Comparison of ENCODE assay signal across 17 cellular contexts in the genomic region with DNA sequence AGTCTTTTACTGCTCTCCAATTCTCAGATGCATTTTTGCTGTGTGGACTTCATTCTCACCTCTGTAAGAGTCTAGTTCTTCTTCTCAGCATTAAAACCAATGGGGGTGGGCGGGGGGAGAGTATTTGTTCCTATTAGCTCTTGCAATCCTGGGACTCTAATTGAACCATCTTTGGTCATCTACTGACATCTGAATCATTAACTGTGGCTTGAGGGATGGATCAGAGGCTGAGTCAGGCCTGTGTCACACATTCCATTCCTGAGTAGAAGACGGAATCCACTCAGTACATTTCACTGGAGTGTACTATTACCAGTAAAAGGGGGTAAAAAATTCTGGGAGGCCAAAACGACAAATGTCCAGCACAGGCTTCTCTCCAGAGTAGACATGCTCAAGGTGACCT. TPM values are rescaled to one million over a fixed set of nuclear protein-coding genes. Genes with fewer than 3 reads are reported as not detected.
DNase-seq lines count a peak whose midpoint lies in the region; ATAC-seq, FAIRE-seq and TF ChIP-seq lines count a peak whose summit lies in the region.
"Had no signal": no experiment of that assay in that cellular context is flagged by ENCODE, and none has a peak within 500 bp of the region (broad histone marks: within the 10 kb centered on the region; RNA-seq: fewer than 3 reads in every experiment).

No MANE protein-coding gene starts in this region.

- BruUV-seq in K562 (replicated peaks; lab: Mats Ljungman, UMichigan), result no TSS peak

- CTCF ChIA-PET in K562 (lab: Yijun Ruan, JAX; ENCODE audit: low intra/inter-chr PET ratio), result no interaction called here

- no peak for TF ChIP-seq CTCF in K562 (IDR thresholded peaks at IDR 0.05 in 2 of 3, conservative IDR thresholded peaks at IDR 0.05 in 1 of 3; ENCODE audit: insufficient read depth in 2 of 3, low read depth in 1 of 3, low read length in 3 of 3)

- TF ChIP-seq POLR2A in K562 (conservative IDR thresholded peaks at IDR 0.05), result no peak

- no peak for FAIRE-seq in K562 (lab: Jason Lieb, UNC)

- no peak overlapping the region for H3K9ac ChIP-seq in K562 (ENCODE audit: insufficient read depth in 1 of 2, low read depth in 2 of 2, low read length in 2 of 2)
- H3K9ac ChIP-seq: BLaER1 had no signal

- H2AFZ ChIP-seq in K562 (ENCODE audit: low read depth, low read length), result no peak overlapping the region

- DNase-seq in AG08396 (ENCODE audit: low spot score) (peak; percentile 77), LoVo (ENCODE audit: low spot score) (peak; percentile 24), K562 (ENCODE audit: extremely low read depth in 1 of 4, low spot score in 3 of 4) (no peak), iris pigment epithelial cell (ENCODE audit: low read depth) (peak; percentile 89), NCI-H1436 treated with DMSO at 0.1 percent for 48 hours (lab: John Stamatoyannopoulos, UW) (no peak), DMS114 treated with DMSO at 0.1 percent for 48 hours (lab: John Stamatoyannopoulos, UW; ENCODE audit: unreplicated experiment) (no peak), dermis blood vessel endothelial cell (no peak)
- DNase-seq: activated CD4-positive, alpha-beta T cell treated with anti-CD3 and anti-CD28 coated beads, Interleukin-2, amount 50 U/mL, for 1 hour; GF-D8; NCI-H82; nucleus accumbens had no signal

- H3K9me3 ChIP-seq in K562 (replicated peaks; ENCODE audit: control insufficient read depth, insufficient read depth, low read depth, low read length), result no peaks in the 10 kb centered on the region
- H3K9me3 ChIP-seq: BLaER1, vagina had no signal

- WGBS in K562 (ENCODE audit: insufficient coverage, low coverage, missing lambda C conversion rate), result 28% methylated on average over 3 of the region's 3 CpGs

- no peak overlapping the region for H3K4me2 ChIP-seq in K562 (ENCODE audit: insufficient read depth, low read length)
- H3K4me2 ChIP-seq: BLaER1 had no signal

- no peaks in the 10 kb centered on the region for H3K9me1 ChIP-seq in K562 (ENCODE audit: control insufficient read depth, insufficient read depth, low read length)

- ATAC-seq in K562 (no peak), GM21367 (IDR thresholded peaks at IDR 0.05; ENCODE audit: unreplicated experiment) (no peak)

- H3K27ac ChIP-seq in K562 (ENCODE audit: extremely low read depth, low read depth, low read length), result no peak overlapping the region
- H3K27ac ChIP-seq: BLaER1, vagina had no signal

- no peaks in the 10 kb centered on the region for H3K36me3 ChIP-seq in K562 (ENCODE audit: control insufficient read depth, insufficient read depth, low read length)

- no peaks in the 10 kb centered on the region for H3K79me2 ChIP-seq in K562 (ENCODE audit: control insufficient read depth, insufficient read depth, low read length)

- intact Hi-C loops in K562 (cut with micrococcal nuclease), result no loop called here

- no peaks in the 10 kb centered on the region for H4K20me1 ChIP-seq in K562 (replicated peaks; ENCODE audit: control insufficient read depth, insufficient read depth, low read length)
- H4K20me1 ChIP-seq: BLaER1 had no signal

- H3K4me1 ChIP-seq in K562 (replicated peaks in 1 of 2; ENCODE audit: control insufficient read depth in 2 of 2, insufficient read depth in 2 of 2, low read length in 2 of 2), result no peaks in the 10 kb centered on the region; a peak in 1 of 5 replicates
- H3K4me1 ChIP-seq: BLaER1, vagina had no signal

- POLR2A ChIA-PET in K562 (lab: Yijun Ruan, JAX), result interaction anchor here (1.5 to 1.6 kb wide), 2 partner anchors 11 kb away, joined by 3 to 4 read pairs; no protein-coding TSS in a partner anchor

- in situ Hi-C loops in K562 (cut with MboI), result no loop called here

- TF ChIP-seq EP300 in K562 (IDR thresholded peaks at IDR 0.05; ENCODE audit: low read length), result no peak

- H3K27me3 ChIP-seq in K562 (ENCODE audit: control insufficient read depth in 2 of 2, insufficient read depth in 2 of 2, low read length in 2 of 2), result no peaks in the 10 kb centered on the region
- H3K27me3 ChIP-seq: BLaER1, vagina had no signal

- no peak for TF ChIP-seq RAD21 in K562 (CRISPR knock-in tag; conservative IDR thresholded peaks at IDR 0.05 in 1 of 2, IDR thresholded peaks at IDR 0.05 in 1 of 2)

- no peak overlapping the region for H3K4me3 ChIP-seq in K562
- H3K4me3 ChIP-seq: BLaER1, vagina had no signal

RNA-seq across cellular contexts. Expression of a gene that starts 12.8 kb away (rescaled TPM):
- 14.7 and 18.8 TPM in 2 replicates for total RNA-seq in K562 (2011; cell fraction: chromatin; rRNA removed; ENCODE audit: low replicate concordance)
- 5.8 and 9.1 TPM in 2 replicates for total RNA-seq in K562 (2011; cell fraction: nucleolus; rRNA removed)
- total RNA-seq in K562 (2011; cell fraction: nucleoplasm; rRNA removed), result 15.0 and 29.3 TPM in 2 replicates
- 7.0 and 7.4 TPM in 2 replicates for total RNA-seq in K562 (2014; rRNA removed)
- 13.4 and 14.6 TPM in 2 replicates for total RNA-seq in K562 (2014; rRNA removed; fragmentation: Illumina TruSeq; extraction: Trizol)
- total RNA-seq in K562 (2015; rRNA removed; fragmentation: Illumina TruSeq; extraction: Trizol), result 11.2 and 11.9 TPM in 2 replicates
- total RNA-seq in K562 (2021), result 8.6 and 8.7 TPM in 2 replicates
- 12.0 and 12.1 TPM in 2 replicates for polyA plus RNA-seq in K562 (2011; rRNA removed)
- 5.2 and 5.7 TPM in 2 replicates for polyA plus RNA-seq in K562 (2011; cell fraction: cytosol; rRNA removed)
- 15.0 and 15.1 TPM in 2 replicates for polyA plus RNA-seq in K562 (2011; cell fraction: nucleus; rRNA removed)
- polyA plus RNA-seq in K562 (2012), result 6.7 and 7.6 TPM in 2 replicates
- 12.3 and 12.5 TPM in 2 replicates for polyA plus RNA-seq in K562 (2014; fragmentation: Illumina TruSeq; extraction: Trizol)
- 1 to 10 TPM; 4.7 to 7.2 TPM for polyA plus RNA-seq in K562 (2014; fragmentation: Nextera tagmentation; extraction: Ambion mirVana)
- 10.9 and 13.2 TPM in 2 replicates for polyA plus RNA-seq in K562 (2014; rRNA removed)
- polyA minus RNA-seq in K562 (2011; rRNA and poly(A)+ RNA removed), result 9.5 and 12.9 TPM in 2 replicates
- 2.3 and 3.9 TPM in 2 replicates for polyA minus RNA-seq in K562 (2011; cell fraction: cytosol; rRNA and poly(A)+ RNA removed)
- polyA minus RNA-seq in K562 (2011; cell fraction: nucleus; rRNA and poly(A)+ RNA removed), result 4.8 and 8.3 TPM in 2 replicates
- 5.1 and 5.6 TPM in 2 replicates for total RNA-seq in dermis blood vessel endothelial cell

RNA-seq across cellular contexts. Expression of a gene that starts 14.3 kb away (rescaled TPM):
- total RNA-seq in K562 (2011; cell fraction: chromatin; rRNA removed; ENCODE audit: low replicate concordance), result 7.6 and 11.0 TPM in 2 replicates
- total RNA-seq in K562 (2011; cell fraction: nucleolus; rRNA removed), result 4.1 and 4.3 TPM in 2 replicates
- 5.9 and 9.8 TPM in 2 replicates for total RNA-seq in K562 (2011; cell fraction: nucleoplasm; rRNA removed)
- total RNA-seq in K562 (2014; rRNA removed) (1.1 and 1.8 TPM in 2 replicates), K562 (2014; rRNA removed; fragmentation: Illumina TruSeq; extraction: Trizol) (2.6 and 3.2 TPM in 2 replicates), K562 (2015; rRNA removed; fragmentation: Illumina TruSeq; extraction: Trizol) (1.5 and 2.3 TPM in 2 replicates), K562 (2021) (1.6 and 2.0 TPM in 2 replicates), dermis blood vessel endothelial cell (1.2 and 1.5 TPM in 2 replicates)
- polyA plus RNA-seq in K562 (2011; rRNA removed) (1.3 and 1.7 TPM in 2 replicates), K562 (2014; fragmentation: Illumina TruSeq; extraction: Trizol) (1.2 and 2.4 TPM in 2 replicates), K562 (2014; fragmentation: Nextera tagmentation; extraction: Ambion mirVana) (1 to 10 TPM; 1.8 to 2.8 TPM), K562 (2014; rRNA removed) (0.58 and 1.2 TPM in 2 replicates)
- 0.21 and 0.47 TPM in 2 replicates for polyA plus RNA-seq in K562 (2011; cell fraction: cytosol; rRNA removed)
- polyA plus RNA-seq in K562 (2011; cell fraction: nucleus; rRNA removed), result 2.5 and 4.8 TPM in 2 replicates
- polyA plus RNA-seq in K562 (2012), result 0.89 and 1.6 TPM in 2 replicates
- polyA minus RNA-seq in K562 (2011; rRNA and poly(A)+ RNA removed), result 3.0 and 5.2 TPM in 2 replicates
- 1.1 TPM in 1 of 2 replicates, not detected in the other for polyA minus RNA-seq in K562 (2011; cell fraction: cytosol; rRNA and poly(A)+ RNA removed)
- 3.0 and 4.3 TPM in 2 replicates for polyA minus RNA-seq in K562 (2011; cell fraction: nucleus; rRNA and poly(A)+ RNA removed)

RNA-seq across cellular contexts. Expression of a gene that starts 33.0 kb away (rescaled TPM):
- not detected in 2 replicates for total RNA-seq in K562 (2011; cell fraction: chromatin; rRNA removed; ENCODE audit: low replicate concordance)
- not detected in 2 replicates for total RNA-seq in K562 (2011; cell fraction: nucleolus; rRNA removed)
- not detected in 2 replicates for total RNA-seq in K562 (2011; cell fraction: nucleoplasm; rRNA removed)
- total RNA-seq in K562 (2014; rRNA removed), result not detected in 2 replicates
- not detected in 2 replicates for total RNA-seq in K562 (2014; rRNA removed; fragmentation: Illumina TruSeq; extraction: Trizol)
- total RNA-seq in K562 (2015; rRNA removed; fragmentation: Illumina TruSeq; extraction: Trizol), result not detected in 2 replicates
- total RNA-seq in K562 (2021), result not detected in 2 replicates
- polyA plus RNA-seq in K562 (2011; rRNA removed), result not detected in 2 replicates
- polyA plus RNA-seq in K562 (2011; cell fraction: cytosol; rRNA removed), result not detected in 2 replicates
- polyA plus RNA-seq in K562 (2011; cell fraction: nucleus; rRNA removed), result not detected in 2 replicates
- polyA plus RNA-seq in K562 (2012), result not detected in 2 replicates
- polyA plus RNA-seq in K562 (2014; fragmentation: Illumina TruSeq; extraction: Trizol), result not detected in 2 replicates
- polyA plus RNA-seq in K562 (2014; fragmentation: Nextera tagmentation; extraction: Ambion mirVana), result not detected
- not detected in 2 replicates for polyA plus RNA-seq in K562 (2014; rRNA removed)
- polyA minus RNA-seq in K562 (2011; rRNA and poly(A)+ RNA removed), result not detected in 2 replicates
- polyA minus RNA-seq in K562 (2011; cell fraction: cytosol; rRNA and poly(A)+ RNA removed), result not detected in 2 replicates
- polyA minus RNA-seq in K562 (2011; cell fraction: nucleus; rRNA and poly(A)+ RNA removed), result not detected in 2 replicates
- not detected in 2 replicates for total RNA-seq in dermis blood vessel endothelial cell
- total RNA-seq: glomerular endothelial cell; liver; T-helper 1 cell treated with Interleukin-12 subunit alpha and Interleukin-12 subunit beta and Interleukin-4 antibody, amounts not matched to agents 30 ng/mL and 1 ng/mL, for 36 hours; vagina had no signal
- polyA plus RNA-seq: liver had no signal

RNA-seq across cellular contexts. Expression of a gene that starts 51.4 kb away (rescaled TPM):
- not detected in 2 replicates for total RNA-seq in K562 (2011; cell fraction: chromatin; rRNA removed; ENCODE audit: low replicate concordance)
- total RNA-seq in K562 (2011; cell fraction: nucleolus; rRNA removed), result not detected in 2 replicates
- total RNA-seq in K562 (2011; cell fraction: nucleoplasm; rRNA removed), result not detected in 2 replicates
- total RNA-seq in K562 (2014; rRNA removed) (not detected in 2 replicates), K562 (2014; rRNA removed; fragmentation: Illumina TruSeq; extraction: Trizol) (not detected in 2 replicates), K562 (2015; rRNA removed; fragmentation: Illumina TruSeq; extraction: Trizol) (not detected in 2 replicates), K562 (2021) (0.07 and 0.09 TPM in 2 replicates), dermis blood vessel endothelial cell (not detected in 2 replicates)
- polyA plus RNA-seq in K562 (2011; rRNA removed) (not detected in 2 replicates), K562 (2014; fragmentation: Illumina TruSeq; extraction: Trizol) (not detected in 2 replicates), K562 (2014; fragmentation: Nextera tagmentation; extraction: Ambion mirVana) (not detected), K562 (2014; rRNA removed) (not detected in 2 replicates)
- polyA plus RNA-seq in K562 (2011; cell fraction: cytosol; rRNA removed), result 0.03 TPM in 1 of 2 replicates, not detected in the other
- not detected in 2 replicates for polyA plus RNA-seq in K562 (2011; cell fraction: nucleus; rRNA removed)
- polyA plus RNA-seq in K562 (2012), result not detected in 2 replicates
- polyA minus RNA-seq in K562 (2011; rRNA and poly(A)+ RNA removed), result 0.11 TPM in 1 of 2 replicates, not detected in the other
- polyA minus RNA-seq in K562 (2011; cell fraction: cytosol; rRNA and poly(A)+ RNA removed), result not detected in 2 replicates
- polyA minus RNA-seq in K562 (2011; cell fraction: nucleus; rRNA and poly(A)+ RNA removed), result not detected in 2 replicates
- total RNA-seq: glomerular endothelial cell; T-helper 1 cell treated with Interleukin-12 subunit alpha and Interleukin-12 subunit beta and Interleukin-4 antibody, amounts not matched to agents 30 ng/mL and 1 ng/mL, for 36 hours; vagina had no signal

Comparison
In these comparisons a context has a peak if more than half of its experiments do, and no peak if none do; other contexts are left out.
1. DNase-seq: peak in AG08396 (single experiment), LoVo (single experiment) and iris pigment epithelial cell (single experiment); none in K562 (0 of 4), NCI-H1436 treated with DMSO at 0.1 percent for 48 hours (single experiment), DMS114 treated with DMSO at 0.1 percent for 48 hours (single experiment) and dermis blood vessel endothelial cell (single experiment).